In genomic region chr22:17773606-17774205, GRCh38 we compare ENCODE assay signal across 1 cellular context.
TF ChIP-seq lines count a peak whose summit lies in the region.

No MANE protein-coding gene starts in this region.

TF ChIP-seq in WTC11, 78 proteins besides CTCF, POLR2A, EP300 and RAD21 (continued from another document):
- TF ChIP-seq ZNF121 (CRISPR knock-in tag; IDR thresholded peaks at IDR 0.05), result no peak
- TF ChIP-seq NFYB (CRISPR knock-in tag; conservative IDR thresholded peaks at IDR 0.05; ENCODE audit: low read depth), result no peak
- TF ChIP-seq ZNF512 (CRISPR knock-in tag; IDR thresholded peaks at IDR 0.05; ENCODE audit: borderline replicate concordance), result no peak
- TF ChIP-seq CREM (CRISPR knock-in tag; IDR thresholded peaks at IDR 0.05), result no peak
- TF ChIP-seq PRDM15 (CRISPR knock-in tag; IDR thresholded peaks at IDR 0.05), result no peak
- TF ChIP-seq ZNF281 (CRISPR knock-in tag; IDR thresholded peaks at IDR 0.05), result no peak
- TF ChIP-seq PREB (CRISPR knock-in tag; IDR thresholded peaks at IDR 0.05; ENCODE audit: borderline replicate concordance), result no peak
TF ChIP-seq in WTC11: peak in this region for 3.
